In the genomic region with DNA sequence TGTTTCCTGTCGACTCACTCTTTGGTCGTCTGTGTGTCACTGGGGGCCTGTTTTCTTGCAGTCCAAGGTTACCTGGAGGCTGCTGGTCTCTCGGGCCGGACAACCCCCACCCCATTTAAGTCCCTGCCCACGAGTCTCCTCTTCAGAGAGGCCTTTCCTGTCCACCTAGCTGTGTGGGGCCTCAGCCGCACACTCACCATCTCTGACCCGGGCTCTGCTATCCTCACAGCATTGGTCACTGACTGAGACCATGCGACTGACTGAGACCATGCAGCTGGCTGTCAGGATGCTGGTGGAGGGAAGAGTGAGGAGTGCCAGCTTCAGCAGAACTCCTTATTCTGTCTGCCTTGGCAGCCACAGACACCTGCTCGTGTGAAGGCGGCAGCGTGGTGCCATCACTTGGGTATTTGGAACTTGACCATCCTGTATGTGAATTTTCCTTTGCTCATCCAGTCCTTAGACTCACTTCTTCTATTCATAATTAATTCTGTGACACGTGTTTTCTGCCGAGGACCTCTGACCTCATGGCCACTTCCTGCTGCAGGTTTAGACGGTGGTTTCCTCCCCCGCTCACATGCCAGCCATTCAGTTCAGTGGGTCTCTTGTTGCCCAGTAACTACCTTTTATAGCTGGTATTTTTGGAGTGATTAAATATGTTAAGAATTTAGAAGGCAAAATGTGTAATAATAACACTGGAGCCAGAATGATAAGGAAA, we compare ENCODE assay signal across 9 cellular contexts. TPM values are rescaled to one million over a fixed set of nuclear protein-coding genes. Genes with fewer than 3 reads are reported as not detected.
DNase-seq lines count a peak whose midpoint lies in the region; ATAC-seq and TF ChIP-seq lines count a peak whose summit lies in the region.
"Had no signal": no experiment of that assay in that cellular context is flagged by ENCODE, and none has a peak within 500 bp of the region (broad histone marks: within the 10 kb centered on the region; RNA-seq: fewer than 3 reads in every experiment).

No MANE protein-coding gene starts in this region.

- H3K27me3 Mint-ChIP-seq in CD8-positive, alpha-beta memory T cell, result peaks cover 0 to 1% of the 10 kb centered on the region in 2 donors
- H3K27me3 Mint-ChIP-seq in activated naive CD8-positive, alpha-beta T cell treated with anti-CD3 and anti-CD28 coated beads for 36 hours, result no peaks in the 10 kb centered on the region
- no peaks in the 10 kb centered on the region for H3K27me3 Mint-ChIP-seq in naive B cell

- intact Hi-C loops in OCI-LY7 (cut with micrococcal nuclease; ENCODE audit: unreplicated experiment), result no loop called here

- H2AFZ ChIP-seq in OCI-LY7 (ENCODE audit: low read length), result no peak overlapping the region

- POLR2A ChIA-PET in CD8-positive, alpha-beta memory T cell (lab: Charles Lee), result no interaction called here
- POLR2A ChIA-PET in OCI-LY7 (lab: Charles Lee), result no interaction called here

- no peaks in the 10 kb centered on the region for H3K9me3 Mint-ChIP-seq in CD8-positive, alpha-beta memory T cell
- no peaks in the 10 kb centered on the region for H3K9me3 Mint-ChIP-seq in activated naive CD8-positive, alpha-beta T cell treated with anti-CD3 and anti-CD28 coated beads for 36 hours
- no peaks in the 10 kb centered on the region for H3K9me3 Mint-ChIP-seq in naive B cell

- H3K4me1 Mint-ChIP-seq in CD8-positive, alpha-beta memory T cell, result peaks cover 32 to 42% (median 36%) of the 10 kb centered on the region in 3 donors
- peaks cover 31% of the 10 kb centered on the region for H3K4me1 Mint-ChIP-seq in activated naive CD8-positive, alpha-beta T cell treated with anti-CD3 and anti-CD28 coated beads for 36 hours
- peaks cover 3 to 17% (median 13%) of the 10 kb centered on the region in 3 donors for H3K4me1 Mint-ChIP-seq in naive B cell

- H3K36me3 Mint-ChIP-seq in CD8-positive, alpha-beta memory T cell, result peaks cover 12 to 22% (median 13%) of the 10 kb centered on the region in 3 donors
- H3K36me3 Mint-ChIP-seq in activated naive CD8-positive, alpha-beta T cell treated with anti-CD3 and anti-CD28 coated beads for 36 hours, result peaks cover 11% of the 10 kb centered on the region
- peaks cover 6 to 17% of the 10 kb centered on the region in 2 donors for H3K36me3 Mint-ChIP-seq in naive B cell

- H4K20me1 ChIP-seq in OCI-LY7 (ENCODE audit: insufficient read depth, low read length), result no peaks in the 10 kb centered on the region

- no TSS peak for BruUV-seq in OCI-LY7 (replicated peaks; lab: Mats Ljungman, UMichigan)

- H3K27me3 ChIP-seq in CD8-positive, alpha-beta memory T cell (ENCODE audit: insufficient read depth, low read length, poor library complexity, severe bottlenecking), result no peaks in the 10 kb centered on the region
- H3K27me3 ChIP-seq in MG63, result no peaks in the 10 kb centered on the region

- no peaks in the 10 kb centered on the region for H3K36me3 ChIP-seq in CD8-positive, alpha-beta memory T cell (ENCODE audit: insufficient read depth, low read length)
- H3K36me3 ChIP-seq in MG63 (peaks cover 3% of the 10 kb centered on the region), OCI-LY7 (ENCODE audit: insufficient read depth, low read length) (no peaks in the 10 kb centered on the region)

- H3K27ac ChIP-seq in CD8-positive, alpha-beta memory T cell (ENCODE audit: low read depth, low read length), result no peak overlapping the region
- no peak overlapping the region for H3K27ac ChIP-seq in OCI-LY7 (ENCODE audit: low read depth, low read length, poor library complexity, severe bottlenecking)

- H3K4me3 Mint-ChIP-seq in CD8-positive, alpha-beta memory T cell, result peak overlapping the region in 4 of 7 donors; percentile 13 to 64 (median 40)
- H3K4me3 Mint-ChIP-seq in activated naive CD8-positive, alpha-beta T cell treated with anti-CD3 and anti-CD28 coated beads for 36 hours, result peak overlapping the region; percentile 62
- H3K4me3 Mint-ChIP-seq in naive B cell, result no peak overlapping the region

- DNase-seq in CD8-positive, alpha-beta memory T cell, result peak in 2 of 5 donors; percentile 6 to 12
- DNase-seq in MG63 (peak; percentile 58), naive B cell (no peak), H4 (ENCODE audit: low spot score) (no peak), NCI-H2171 (lab: John Stamatoyannopoulos, UW) (no peak), OCI-LY7 (ENCODE audit: low spot score) (no peak), occipital lobe (lab: John Stamatoyannopoulos, UW) (no peak)
- DNase-seq in activated naive CD8-positive, alpha-beta T cell treated with anti-CD3 and anti-CD28 coated beads for 36 hours, result peak; percentile 38
- DNase-seq: NCI-H2171 treated with DMSO at 0.1 percent for 48 hours had no signal

- peak overlapping the region in 5 of 8 donors; percentile 16 to 74 (median 66) for H3K27ac Mint-ChIP-seq in CD8-positive, alpha-beta memory T cell
- H3K27ac Mint-ChIP-seq in activated naive CD8-positive, alpha-beta T cell treated with anti-CD3 and anti-CD28 coated beads for 36 hours, result peak overlapping the region; percentile 78
- peak overlapping the region in 4 of 6 donors; percentile 11 to 78 (median 75) for H3K27ac Mint-ChIP-seq in naive B cell

- no peaks in the 10 kb centered on the region for H3K9me3 ChIP-seq in CD8-positive, alpha-beta memory T cell (ENCODE audit: low read length)
- H3K9me3 ChIP-seq in MG63 (no peaks in the 10 kb centered on the region), OCI-LY7 (ENCODE audit: low read length) (no peaks in the 10 kb centered on the region)

- no peak overlapping the region for H3K4me3 ChIP-seq in CD8-positive, alpha-beta memory T cell (ENCODE audit: low read length)
- H3K4me3 ChIP-seq in MG63, result no peak overlapping the region
- no peak overlapping the region for H3K4me3 ChIP-seq in OCI-LY7 (ENCODE audit: low read depth, low read length, poor library complexity, severe bottlenecking)

- H3K4me2 ChIP-seq in OCI-LY7 (ENCODE audit: low read length), result no peak overlapping the region

- TF ChIP-seq CTCF in OCI-LY7 (conservative IDR thresholded peaks at IDR 0.05; ENCODE audit: low read length), result no peak

- H3K9me2 ChIP-seq in OCI-LY7 (ENCODE audit: insufficient read depth, low read length), result no peaks in the 10 kb centered on the region

- CTCF ChIA-PET in CD8-positive, alpha-beta memory T cell (lab: Charles Lee), result no interaction called here
- CTCF ChIA-PET in OCI-LY7 (lab: Charles Lee; ENCODE audit: unreplicated experiment), result interaction anchor here (0.6 kb wide), 1 partner anchor 225 kb away, joined by 3 read pairs; no protein-coding TSS in a partner anchor

- ATAC-seq in naive B cell (ENCODE audit: low read depth in 2 of 2), result no peak

- H3K79me2 ChIP-seq in OCI-LY7 (ENCODE audit: insufficient read depth, low read depth, low read length), result no peaks in the 10 kb centered on the region

- peaks cover 22% of the 10 kb centered on the region for H3K4me1 ChIP-seq in CD8-positive, alpha-beta memory T cell (ENCODE audit: insufficient read depth, low read length)
- no peaks in the 10 kb centered on the region for H3K4me1 ChIP-seq in OCI-LY7 (ENCODE audit: insufficient read depth, low read length, poor library complexity, severe bottlenecking)

RNA-seq across cellular contexts. Expression of a gene that starts 47.5 kb away (rescaled TPM):
- 10 to 100 TPM; 41.8 to 41.9 TPM for total RNA-seq in CD8-positive, alpha-beta memory T cell
- polyA plus RNA-seq in CD8-positive, alpha-beta memory T cell, result 25.9 TPM
- total RNA-seq in MG63 (2014; rRNA removed; shearing (Covaris generic); ENCODE audit: low replicate concordance), result 16.0 and 36.1 TPM in 2 replicates
- 10 to 100 TPM; 40.2 to 47.0 TPM for total RNA-seq in activated naive CD8-positive, alpha-beta T cell treated with anti-CD3 and anti-CD28 coated beads for 36 hours
- polyA plus RNA-seq in naive B cell (ENCODE audit: low read depth in 6 of 6), result 10 to 100 TPM; 17.4 to 43.8 (median 24.2) TPM
- total RNA-seq in H4 (2014; rRNA removed; shearing (Covaris generic)), result 27.1 and 33.0 TPM in 2 replicates
- total RNA-seq in OCI-LY7 (2014; rRNA removed; shearing (Covaris generic)), result 18.0 and 19.4 TPM in 2 replicates
- total RNA-seq in OCI-LY7 (2022), result 37.7 and 49.6 TPM in 2 replicates
- total RNA-seq in occipital lobe, result 17.8 TPM

RNA-seq across cellular contexts. Expression of a gene that starts 58.9 kb away (rescaled TPM):
- total RNA-seq in CD8-positive, alpha-beta memory T cell, result 10 to 100 TPM; 14.7 to 15.9 TPM
- 10.2 TPM for polyA plus RNA-seq in CD8-positive, alpha-beta memory T cell
- 3.3 and 3.8 TPM in 2 replicates for total RNA-seq in MG63 (2014; rRNA removed; shearing (Covaris generic); ENCODE audit: low replicate concordance)
- 10 to 100 TPM in 1 of 2 experiments, 1 to 10 TPM in 1; 8.4 to 11.0 TPM for total RNA-seq in activated naive CD8-positive, alpha-beta T cell treated with anti-CD3 and anti-CD28 coated beads for 36 hours
- polyA plus RNA-seq in naive B cell (ENCODE audit: low read depth in 6 of 6), result 1 to 10 TPM; 2.8 to 5.4 (median 3.5) TPM
- 1.8 and 7.4 TPM in 2 replicates for total RNA-seq in H4 (2014; rRNA removed; shearing (Covaris generic))
- total RNA-seq in OCI-LY7 (2014; rRNA removed; shearing (Covaris generic)), result 4.3 and 8.2 TPM in 2 replicates
- total RNA-seq in OCI-LY7 (2022), result 12.8 and 13.8 TPM in 2 replicates
- total RNA-seq in occipital lobe, result 10.5 TPM

Comparison
In these comparisons a context has a peak if more than half of its experiments do, and no peak if none do; other contexts are left out.
1. DNase-seq: peak in MG63 (single experiment) and activated naive CD8-positive, alpha-beta T cell treated with anti-CD3 and anti-CD28 coated beads for 36 hours (single experiment); none in naive B cell (single experiment), H4 (single experiment), NCI-H2171 (single experiment), OCI-LY7 (single experiment) and occipital lobe (single experiment).
2. H3K4me3 Mint-ChIP-seq: peak in CD8-positive, alpha-beta memory T cell (4 of 7) and activated naive CD8-positive, alpha-beta T cell treated with anti-CD3 and anti-CD28 coated beads for 36 hours (single experiment); none in naive B cell (0 of 8).
3. Peak in every context shown above with its lines, with median percentiles within 50 percentile points of each other: H3K27ac Mint-ChIP-seq.